Comparison of ENCODE assay signal across 1 cellular context in the genomic region with DNA sequence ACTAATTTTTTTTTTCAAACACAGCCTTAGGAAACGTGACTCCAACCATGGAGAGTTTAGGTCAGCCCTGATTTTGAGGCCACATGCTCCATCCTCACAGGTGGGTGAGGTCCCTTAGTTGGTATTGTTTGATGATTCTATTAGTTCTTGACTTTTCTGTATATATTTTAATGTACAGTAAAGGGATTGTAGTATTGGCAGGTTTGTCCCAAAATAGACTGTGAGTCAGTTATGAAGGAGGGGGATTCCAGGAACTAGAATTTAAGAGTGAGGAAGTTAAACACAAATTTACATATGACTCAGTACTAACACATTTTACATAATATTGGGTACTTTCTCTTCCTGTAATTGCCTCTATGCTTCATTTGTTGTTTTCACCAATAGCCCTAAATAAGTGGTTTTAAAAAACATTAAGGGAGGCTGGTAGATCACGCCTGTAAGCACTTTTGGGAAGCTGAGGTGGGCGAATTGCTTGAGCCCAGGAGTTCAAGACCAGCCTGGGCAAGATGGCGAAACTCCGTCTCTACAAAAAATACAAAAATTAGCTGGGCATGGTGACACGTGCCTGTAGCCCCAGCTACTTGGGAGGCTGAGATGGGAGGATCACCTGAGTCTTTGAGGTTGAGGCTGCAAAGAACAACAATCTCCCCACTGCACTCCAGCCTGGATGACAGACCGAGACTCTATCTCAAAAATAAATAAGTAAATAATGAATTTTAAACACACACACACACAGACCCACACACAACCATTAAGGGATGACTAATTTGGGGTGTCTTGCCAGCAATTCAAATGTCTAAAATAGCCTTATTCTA.
TF ChIP-seq lines count a peak whose summit lies in the region.

No MANE protein-coding gene starts in this region.

TF ChIP-seq in SK-N-SH treated with all-trans-retinoic acid at 6 μM for 48 hours, 23 proteins besides CTCF, POLR2A, EP300 and RAD21 (continued from another document):
- TF ChIP-seq, protein P1, sequence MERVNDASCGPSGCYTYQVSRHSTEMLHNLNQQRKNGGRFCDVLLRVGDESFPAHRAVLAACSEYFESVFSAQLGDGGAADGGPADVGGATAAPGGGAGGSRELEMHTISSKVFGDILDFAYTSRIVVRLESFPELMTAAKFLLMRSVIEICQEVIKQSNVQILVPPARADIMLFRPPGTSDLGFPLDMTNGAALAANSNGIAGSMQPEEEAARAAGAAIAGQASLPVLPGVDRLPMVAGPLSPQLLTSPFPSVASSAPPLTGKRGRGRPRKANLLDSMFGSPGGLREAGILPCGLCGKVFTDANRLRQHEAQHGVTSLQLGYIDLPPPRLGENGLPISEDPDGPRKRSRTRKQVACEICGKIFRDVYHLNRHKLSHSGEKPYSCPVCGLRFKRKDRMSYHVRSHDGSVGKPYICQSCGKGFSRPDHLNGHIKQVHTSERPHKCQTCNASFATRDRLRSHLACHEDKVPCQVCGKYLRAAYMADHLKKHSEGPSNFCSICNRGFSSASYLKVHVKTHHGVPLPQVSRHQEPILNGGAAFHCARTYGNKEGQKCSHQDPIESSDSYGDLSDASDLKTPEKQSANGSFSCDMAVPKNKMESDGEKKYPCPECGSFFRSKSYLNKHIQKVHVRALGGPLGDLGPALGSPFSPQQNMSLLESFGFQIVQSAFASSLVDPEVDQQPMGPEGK (CRISPR knock-in tag; IDR thresholded peaks at IDR 0.05; ENCODE audit: borderline replicate concordance): no peak
- no peak for TF ChIP-seq ZNF70 (CRISPR knock-in tag; IDR thresholded peaks at IDR 0.05)
- TF ChIP-seq, protein P2, sequence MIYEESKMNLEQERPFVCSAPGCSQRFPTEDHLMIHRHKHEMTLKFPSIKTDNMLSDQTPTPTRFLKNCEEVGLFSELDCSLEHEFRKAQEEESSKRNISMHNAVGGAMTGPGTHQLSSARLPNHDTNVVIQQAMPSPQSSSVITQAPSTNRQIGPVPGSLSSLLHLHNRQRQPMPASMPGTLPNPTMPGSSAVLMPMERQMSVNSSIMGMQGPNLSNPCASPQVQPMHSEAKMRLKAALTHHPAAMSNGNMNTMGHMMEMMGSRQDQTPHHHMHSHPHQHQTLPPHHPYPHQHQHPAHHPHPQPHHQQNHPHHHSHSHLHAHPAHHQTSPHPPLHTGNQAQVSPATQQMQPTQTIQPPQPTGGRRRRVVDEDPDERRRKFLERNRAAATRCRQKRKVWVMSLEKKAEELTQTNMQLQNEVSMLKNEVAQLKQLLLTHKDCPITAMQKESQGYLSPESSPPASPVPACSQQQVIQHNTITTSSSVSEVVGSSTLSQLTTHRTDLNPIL (CRISPR knock-in tag; IDR thresholded peaks at IDR 0.05; ENCODE audit: low read depth): no peak
- TF ChIP-seq ZC3H10 (CRISPR knock-in tag; IDR thresholded peaks at IDR 0.05): no peak
- TF ChIP-seq ZNF8 (CRISPR knock-in tag; IDR thresholded peaks at IDR 0.05): no peak
- TF ChIP-seq SNAI2 (CRISPR knock-in tag; IDR thresholded peaks at IDR 0.05): no peak
- TF ChIP-seq ARNTL (CRISPR knock-in tag; IDR thresholded peaks at IDR 0.05; ENCODE audit: borderline replicate concordance, low read depth): no peak
- no peak for TF ChIP-seq TCF4 (CRISPR knock-in tag; IDR thresholded peaks at IDR 0.05; ENCODE audit: borderline replicate concordance)
- TF ChIP-seq ESRRG (CRISPR knock-in tag; IDR thresholded peaks at IDR 0.05): no peak
- TF ChIP-seq, protein P3, sequence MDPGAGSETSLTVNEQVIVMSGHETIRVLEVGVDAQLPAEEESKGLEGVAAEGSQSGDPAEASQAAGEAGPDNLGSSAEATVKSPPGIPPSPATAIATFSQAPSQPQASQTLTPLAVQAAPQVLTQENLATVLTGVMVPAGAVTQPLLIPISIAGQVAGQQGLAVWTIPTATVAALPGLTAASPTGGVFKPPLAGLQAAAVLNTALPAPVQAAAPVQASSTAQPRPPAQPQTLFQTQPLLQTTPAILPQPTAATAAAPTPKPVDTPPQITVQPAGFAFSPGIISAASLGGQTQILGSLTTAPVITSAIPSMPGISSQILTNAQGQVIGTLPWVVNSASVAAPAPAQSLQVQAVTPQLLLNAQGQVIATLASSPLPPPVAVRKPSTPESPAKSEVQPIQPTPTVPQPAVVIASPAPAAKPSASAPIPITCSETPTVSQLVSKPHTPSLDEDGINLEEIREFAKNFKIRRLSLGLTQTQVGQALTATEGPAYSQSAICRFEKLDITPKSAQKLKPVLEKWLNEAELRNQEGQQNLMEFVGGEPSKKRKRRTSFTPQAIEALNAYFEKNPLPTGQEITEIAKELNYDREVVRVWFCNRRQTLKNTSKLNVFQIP (CRISPR knock-in tag; IDR thresholded peaks at IDR 0.05; ENCODE audit: borderline replicate concordance, low read depth): no peak
- no peak for TF ChIP-seq ZNF565 (CRISPR knock-in tag; conservative IDR thresholded peaks at IDR 0.05; ENCODE audit: low read depth)
